In genomic region chr5:177535125-177535524, GRCh38 we compare ENCODE assay signal across 16 cellular contexts.
"Had no signal": no experiment of that assay in that cellular context is flagged by ENCODE, and none has a peak within 500 bp of the region (broad histone marks: within the 10 kb centered on the region; RNA-seq: fewer than 3 reads in every experiment).

No MANE protein-coding gene starts in this region.

- H3K27me3 Mint-ChIP-seq: activated CD4-positive, alpha-beta T cell treated with anti-CD3 and anti-CD28 coated beads, Interleukin-2, amount 10 ng/mL, durations not matched to agents 24 days and 14 days; activated naive CD8-positive, alpha-beta T cell treated with anti-CD3 and anti-CD28 coated beads, Interleukin-2, amount 10 ng/mL, durations not matched to agents 7 days and 5 days; type B pancreatic cell had no signal

- ATAC-seq: activated CD8-positive, alpha-beta T cell treated with anti-CD3 and anti-CD28 coated beads, Interleukin-2, amount 10 ng/mL, durations not matched to agents 7 days and 5 days had no signal

- H3K27ac Mint-ChIP-seq: activated CD4-positive, alpha-beta T cell treated with anti-CD3 and anti-CD28 coated beads, Interleukin-2, amount 10 ng/mL, durations not matched to agents 24 days and 14 days; activated CD8-positive, alpha-beta T cell treated with anti-CD3 and anti-CD28 coated beads, Interleukin-2, amount 10 ng/mL, durations not matched to agents 7 days and 5 days; activated naive CD8-positive, alpha-beta T cell treated with anti-CD3 and anti-CD28 coated beads, Interleukin-2, amount 10 ng/mL, durations not matched to agents 7 days and 5 days; nephron progenitor cell; T-helper 2 cell treated with Interferon-gamma antibody and Interleukin-4, amounts not matched to agents 5 μg/mL and 100 μg/mL, for 36 hours; type B pancreatic cell had no signal

- DNase-seq: activated CD4-positive, alpha-beta T cell treated with anti-CD3 and anti-CD28 coated beads, Interleukin-2, amount 10 ng/mL, durations not matched to agents 24 days and 14 days; activated CD4-positive, CD25-positive, alpha-beta regulatory T cell; activated CD8-positive, alpha-beta memory T cell treated with anti-CD3 and anti-CD28 coated beads, Interleukin-2, amount 50 U/mL, for 4 hours; activated CD8-positive, alpha-beta T cell treated with anti-CD3 and anti-CD28 coated beads, Interleukin-2, amount 10 ng/mL, durations not matched to agents 7 days and 5 days; activated gamma-delta T cell; activated naive CD8-positive, alpha-beta T cell treated with anti-CD3 and anti-CD28 coated beads, Interleukin-2, amount 10 ng/mL, durations not matched to agents 7 days and 5 days; activated T-cell treated with anti-CD3 and anti-CD28 coated beads, Interleukin-2, amount 50 U/mL, for 48 hours; foreskin fibroblast; mesendoderm; nephron progenitor cell; occipital lobe; stimulated activated CD4-positive, alpha-beta T cell treated with anti-CD3 and anti-CD28 coated beads, Interleukin-4, amount 100 ng/mL, for 24 hours; stimulated activated naive CD4-positive, alpha-beta T cell; SW 1271 had no signal

- H3K9me3 Mint-ChIP-seq: activated CD4-positive, alpha-beta T cell treated with anti-CD3 and anti-CD28 coated beads, Interleukin-2, amount 10 ng/mL, durations not matched to agents 24 days and 14 days; activated naive CD8-positive, alpha-beta T cell treated with anti-CD3 and anti-CD28 coated beads, Interleukin-2, amount 10 ng/mL, durations not matched to agents 7 days and 5 days; nephron progenitor cell; T-helper 2 cell treated with Interferon-gamma antibody and Interleukin-4, amounts not matched to agents 5 μg/mL and 100 μg/mL, for 36 hours; type B pancreatic cell had no signal

- H3K4me3 Mint-ChIP-seq: activated CD4-positive, alpha-beta T cell treated with anti-CD3 and anti-CD28 coated beads, Interleukin-2, amount 10 ng/mL, durations not matched to agents 24 days and 14 days; activated CD8-positive, alpha-beta T cell treated with anti-CD3 and anti-CD28 coated beads, Interleukin-2, amount 10 ng/mL, durations not matched to agents 7 days and 5 days; activated naive CD8-positive, alpha-beta T cell treated with anti-CD3 and anti-CD28 coated beads, Interleukin-2, amount 10 ng/mL, durations not matched to agents 7 days and 5 days; nephron progenitor cell; T-helper 2 cell treated with Interferon-gamma antibody and Interleukin-4, amounts not matched to agents 5 μg/mL and 100 μg/mL, for 36 hours; type B pancreatic cell had no signal

- H3K4me1 Mint-ChIP-seq: activated CD4-positive, alpha-beta T cell treated with anti-CD3 and anti-CD28 coated beads, Interleukin-2, amount 10 ng/mL, durations not matched to agents 24 days and 14 days had no signal
